ENCODE assay signal across 8 cellular contexts in the genomic region with DNA sequence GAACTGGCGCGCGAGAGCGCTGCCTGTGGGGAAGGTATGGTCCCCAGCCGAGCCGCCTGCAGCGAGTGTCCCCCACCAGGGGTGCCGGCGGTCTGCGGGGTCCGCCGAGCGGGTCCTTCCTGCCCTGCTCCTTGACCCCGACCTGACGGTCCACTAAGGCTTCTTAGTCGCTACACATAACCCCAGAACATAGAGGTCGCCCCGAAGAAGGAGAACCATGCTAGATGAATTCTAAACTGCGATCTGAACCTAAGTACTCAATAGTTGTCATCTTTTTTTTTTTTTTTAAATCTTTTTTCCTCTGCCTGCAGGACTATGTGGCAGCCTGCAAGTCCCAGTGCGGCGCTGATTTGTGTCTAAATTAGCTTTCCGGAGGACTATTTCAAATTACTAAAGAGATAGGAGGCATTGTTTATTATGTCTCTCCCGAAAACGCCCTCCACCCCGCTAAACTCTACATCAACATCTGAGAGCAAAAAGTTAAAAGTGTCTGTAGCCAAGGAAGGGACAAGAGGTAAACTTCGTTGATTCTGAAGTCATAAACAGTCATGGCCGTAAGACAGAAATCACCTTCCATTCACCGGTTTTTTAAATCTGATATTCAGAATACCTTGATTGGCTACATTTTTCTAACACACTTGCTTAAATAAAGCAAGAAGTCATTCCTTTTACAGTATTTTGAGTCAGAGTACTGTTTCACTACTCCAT.
DNase-seq lines count a peak whose midpoint lies in the region; ATAC-seq and TF ChIP-seq lines count a peak whose summit lies in the region.

No MANE protein-coding gene starts in this region.

- no peaks in the 10 kb centered on the region for H3K9me3 ChIP-seq in ES-I3 (ENCODE audit: control insufficient read depth, insufficient read depth, low read length)

- no peak for TF ChIP-seq CTCF in LNCaP clone FGC (IDR thresholded peaks at IDR 0.05; ENCODE audit: control insufficient read depth, extremely low read depth, insufficient read depth)
- TF ChIP-seq CTCF in astrocyte of the cerebellum (IDR thresholded peaks at IDR 0.05; ENCODE audit: low read depth, low read length, missing control alignments) = no peak

- peak overlapping the region; percentile 81 for H3K27ac ChIP-seq in substantia nigra (ENCODE audit: low read depth, low read length, poor library complexity, severe bottlenecking)

- H3K36me3 ChIP-seq in ES-I3 (ENCODE audit: insufficient read depth, low read length) = no peaks in the 10 kb centered on the region

- ATAC-seq in GM21528 (IDR thresholded peaks at IDR 0.05; ENCODE audit: low FRiP score, unreplicated experiment) = peak; percentile 9

- no peaks in the 10 kb centered on the region for H3K4me1 ChIP-seq in ES-I3 (ENCODE audit: insufficient read depth, low read length)

- H3K9ac ChIP-seq in ES-I3 (ENCODE audit: low read depth, low read length) = peak overlapping the region; percentile 80

- DNase-seq in LNCaP clone FGC (ENCODE audit: low read depth) (no peak), astrocyte of the cerebellum (ENCODE audit: low read depth) (no peak), kidney glomerular epithelial cell (lab: John Stamatoyannopoulos, UW) (peak; percentile 20), substantia nigra (lab: John Stamatoyannopoulos, UW) (peak in 1 of 49 donors; percentile 30), HPDE6-E6E7 (ENCODE audit: extremely low spot score) (no peak), NCI-H2029 treated with DMSO at 0.1 percent for 48 hours (lab: John Stamatoyannopoulos, UW) (no peak)

- H3K4me3 ChIP-seq in LNCaP clone FGC (ENCODE audit: low read depth, low read length) (peak overlapping the region; percentile 71), astrocyte of the cerebellum (ENCODE audit: low read depth, low read length) (peak overlapping the region; percentile 66)

- in situ Hi-C loops in astrocyte of the cerebellum (cut with HindIII; ENCODE audit: low sequenced_read_pairs) = no loop called here
